Comparison of ENCODE assay signal across 10 cellular contexts in the genomic region with DNA sequence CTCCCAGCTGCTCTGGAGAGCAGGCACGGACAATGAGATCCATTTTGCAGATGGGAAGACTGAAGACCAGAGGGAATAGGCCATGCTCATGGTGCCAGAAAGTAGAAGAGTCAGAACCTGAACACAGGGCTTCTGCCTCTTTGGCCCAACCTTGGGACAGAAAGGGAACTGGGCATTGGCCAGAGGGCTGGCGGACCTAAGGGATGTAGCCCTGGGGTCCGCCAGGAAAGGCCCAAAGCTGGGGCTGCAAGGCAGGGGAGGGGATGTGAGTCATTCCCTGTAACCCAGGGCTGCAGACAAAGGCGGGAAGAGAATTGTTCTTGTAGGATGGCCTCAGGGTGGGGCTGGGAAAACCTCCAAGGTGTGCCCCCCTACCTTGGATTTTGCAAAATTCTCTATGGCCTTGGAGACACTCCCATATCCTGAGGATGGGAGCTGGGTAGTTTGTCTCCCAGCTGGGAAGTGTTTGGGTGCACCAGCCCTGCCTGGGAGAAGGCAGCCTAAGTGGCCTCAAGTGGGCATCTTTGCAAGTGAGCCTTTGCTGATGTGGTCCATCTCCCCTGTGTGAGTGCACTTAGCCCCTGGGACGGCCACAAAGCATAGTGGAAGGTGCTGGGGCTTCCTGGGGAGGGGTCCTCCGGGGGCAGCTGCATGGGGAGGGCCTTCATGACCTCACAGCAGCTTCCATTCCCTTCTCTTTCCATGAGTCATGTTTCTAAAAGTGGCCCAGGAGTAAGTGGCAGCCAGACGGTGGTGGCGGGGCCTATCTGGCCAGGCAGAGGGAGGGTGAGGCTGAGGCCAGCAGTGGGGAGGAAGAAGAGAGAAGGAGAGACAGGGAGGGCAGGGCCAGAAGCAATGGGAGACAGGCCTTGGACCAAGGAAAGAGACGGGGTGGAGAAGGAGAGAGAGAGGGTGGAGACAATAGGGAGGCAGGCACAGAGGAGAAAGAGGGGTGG. TPM values are rescaled to one million over a fixed set of nuclear protein-coding genes. Genes with fewer than 3 reads are reported as not detected.
DNase-seq lines count a peak whose midpoint lies in the region; ATAC-seq and TF ChIP-seq lines count a peak whose summit lies in the region.
"Had no signal": no experiment of that assay in that cellular context is flagged by ENCODE, and none has a peak within 500 bp of the region (broad histone marks: within the 10 kb centered on the region; RNA-seq: fewer than 3 reads in every experiment).

No MANE protein-coding gene starts in this region.

- no peak overlapping the region for H3K4me2 ChIP-seq in Karpas-422 (ENCODE audit: low read depth, low read length, poor library complexity, severe bottlenecking)

- H2AFZ ChIP-seq in Karpas-422 (ENCODE audit: low read length): no peak overlapping the region

- H3K4me3 Mint-ChIP-seq in natural killer cell: no peak overlapping the region
- no peak overlapping the region for H3K4me3 Mint-ChIP-seq in activated T-helper 17 cell treated with anti-CD3 and anti-CD28 coated beads, Interleukin-2, amount 50 U/mL, for 72 hours

- H4K20me1 ChIP-seq in Karpas-422 (ENCODE audit: insufficient read depth, low read depth, low read length): no peaks in the 10 kb centered on the region

- no peak overlapping the region for H3K9ac ChIP-seq in Karpas-422 (ENCODE audit: low read length)

- DNase-seq in AG08396 (ENCODE audit: low spot score): peak; percentile 67
- peak; percentile 56 for DNase-seq in NCI-H226
- DNase-seq in fibroblast of gingiva (ENCODE audit: low read depth): peak; percentile 48
- DNase-seq in natural killer cell: peak; percentile 8
- no peak for DNase-seq in Karpas-422
- DNase-seq in MV-4-11 (lab: John Stamatoyannopoulos, UW): no peak
- no peak for DNase-seq in LoVo (ENCODE audit: low spot score)
- DNase-seq: T-helper 9 cell had no signal

- intact Hi-C loops in natural killer cell (cut with micrococcal nuclease): no loop called here

- H3K4me1 Mint-ChIP-seq in natural killer cell: no peaks in the 10 kb centered on the region
- H3K4me1 Mint-ChIP-seq in activated T-helper 17 cell treated with anti-CD3 and anti-CD28 coated beads, Interleukin-2, amount 50 U/mL, for 72 hours: no peaks in the 10 kb centered on the region

- H3K27ac Mint-ChIP-seq in natural killer cell: no peak overlapping the region
- no peak overlapping the region for H3K27ac Mint-ChIP-seq in activated T-helper 17 cell treated with anti-CD3 and anti-CD28 coated beads, Interleukin-2, amount 50 U/mL, for 72 hours

- no peaks in the 10 kb centered on the region for H3K9me3 Mint-ChIP-seq in natural killer cell
- no peaks in the 10 kb centered on the region for H3K9me3 Mint-ChIP-seq in activated T-helper 17 cell treated with anti-CD3 and anti-CD28 coated beads, Interleukin-2, amount 50 U/mL, for 72 hours

- no peaks in the 10 kb centered on the region for H3K4me1 ChIP-seq in Karpas-422 (ENCODE audit: low read length)

- no peaks in the 10 kb centered on the region for H3K36me3 ChIP-seq in Karpas-422 (ENCODE audit: insufficient read depth, low read length)

- TF ChIP-seq CTCF in natural killer cell (IDR thresholded peaks at IDR 0.05): no peak

- no peaks in the 10 kb centered on the region for H3K9me2 ChIP-seq in Karpas-422 (replicated peaks; ENCODE audit: insufficient read depth, low read length)

- ATAC-seq in natural killer cell: no peak
- ATAC-seq in activated T-helper 17 cell treated with anti-CD3 and anti-CD28 coated beads, Interleukin-2, amount 50 U/mL, for 72 hours (replicated peaks): no peak

- H3K9me3 ChIP-seq in Karpas-422 (ENCODE audit: low read length): no peaks in the 10 kb centered on the region

- no peaks in the 10 kb centered on the region for H3K27me3 ChIP-seq in Karpas-422 (ENCODE audit: low read length)

- H3K27me3 Mint-ChIP-seq in natural killer cell (ENCODE audit: low read depth in 2 of 2): no peaks in the 10 kb centered on the region
- H3K27me3 Mint-ChIP-seq in activated T-helper 17 cell treated with anti-CD3 and anti-CD28 coated beads, Interleukin-2, amount 50 U/mL, for 72 hours: no peaks in the 10 kb centered on the region

- H3K4me3 ChIP-seq in Karpas-422 (ENCODE audit: low read length): no peak overlapping the region

- no peak overlapping the region for H3K27ac ChIP-seq in Karpas-422 (ENCODE audit: low read length)

- H3K79me2 ChIP-seq in Karpas-422 (ENCODE audit: low read length): no peaks in the 10 kb centered on the region

- no peaks in the 10 kb centered on the region for H3K36me3 Mint-ChIP-seq in natural killer cell
- H3K36me3 Mint-ChIP-seq in activated T-helper 17 cell treated with anti-CD3 and anti-CD28 coated beads, Interleukin-2, amount 50 U/mL, for 72 hours (ENCODE audit: low read depth): no peaks in the 10 kb centered on the region

RNA-seq across cellular contexts. Expression of gene AQP1, which starts 9.2 kb away (rescaled TPM):
- 1 to 10 TPM in 1 of 3 donors, under 1 TPM in 1, not detected in 1; 0.50 to 1.4 TPM for total RNA-seq in natural killer cell
- total RNA-seq in Karpas-422 (2014; rRNA removed; shearing (Covaris generic); ENCODE audit: low replicate concordance): 0.22 and 0.82 TPM in 2 replicates
- under 1 TPM in 1 of 2 donors, not detected in 1; 0.08 TPM for total RNA-seq in activated T-helper 17 cell treated with anti-CD3 and anti-CD28 coated beads, Interleukin-2, amount 50 U/mL, for 72 hours

RNA-seq across cellular contexts. Expression of gene GHRHR, which starts 42.9 kb away (rescaled TPM):
- not detected for total RNA-seq in natural killer cell
- not detected in 2 replicates for total RNA-seq in Karpas-422 (2014; rRNA removed; shearing (Covaris generic); ENCODE audit: low replicate concordance)
- not detected for total RNA-seq in activated T-helper 17 cell treated with anti-CD3 and anti-CD28 coated beads, Interleukin-2, amount 50 U/mL, for 72 hours
- total RNA-seq: subcutaneous adipose tissue had no signal

Comparison
In these comparisons a context has a peak if more than half of its experiments do, and no peak if none do; other contexts are left out.
1. DNase-seq: peak in AG08396 (single experiment), NCI-H226 (single experiment), fibroblast of gingiva (single experiment) and natural killer cell (single experiment); none in Karpas-422 (single experiment), MV-4-11 (single experiment) and LoVo (single experiment).